ENCODE assay signal across 1 cellular context in genomic region chr20:59121714-59122376, GRCh38.
TF ChIP-seq lines count a peak whose summit lies in the region.

No MANE protein-coding gene starts in this region.

TF ChIP-seq in H1, 55 proteins besides CTCF, POLR2A, EP300 and RAD21:
- TF ChIP-seq TEAD4 (IDR thresholded peaks at IDR 0.05; ENCODE audit: low read depth, low read length): no peak
- TF ChIP-seq ATF2 (IDR thresholded peaks at IDR 0.05; ENCODE audit: low read length): no peak
- no peak for TF ChIP-seq SRF (IDR thresholded peaks at IDR 0.05; ENCODE audit: low read depth, low read length)
- TF ChIP-seq SP2 (IDR thresholded peaks at IDR 0.05; ENCODE audit: low read length): no peak
- TF ChIP-seq KDM1A (IDR thresholded peaks at IDR 0.05; ENCODE audit: borderline replicate concordance, low read length): peak; percentile 74; the same call in 1 of the 2 replicates
